Comparison of ENCODE assay signal across 2 cellular contexts in genomic region chr3:72572489-72573007, GRCh38.
TF ChIP-seq lines count a peak whose summit lies in the region.

No MANE protein-coding gene starts in this region.

TF ChIP-seq in GM23338, 12 proteins besides CTCF, POLR2A, EP300 and RAD21:
- TF ChIP-seq ZNF462 (CRISPR knock-in tag; IDR thresholded peaks at IDR 0.05) (no peak), REST (IDR thresholded peaks at IDR 0.05; ENCODE audit: unreplicated experiment) (no peak), NANOG (IDR thresholded peaks at IDR 0.05; ENCODE audit: borderline replicate concordance) (no peak), POLR2AphosphoS5 (IDR thresholded peaks at IDR 0.05; ENCODE audit: low read depth) (no peak), CREB1 (CRISPR knock-in tag; IDR thresholded peaks at IDR 0.05; ENCODE audit: low read depth) (no peak), ZNF114 (CRISPR knock-in tag; IDR thresholded peaks at IDR 0.05) (no peak), EZH2 (IDR thresholded peaks at IDR 0.05; ENCODE audit: low read depth, unreplicated experiment) (no peak)
TF ChIP-seq in GM23338: peak in this region for 0.

TF ChIP-seq in WTC11, 78 proteins besides CTCF, POLR2A, EP300 and RAD21 (continued from another document):
- TF ChIP-seq ZNF532 (CRISPR knock-in tag; IDR thresholded peaks at IDR 0.05; ENCODE audit: borderline replicate concordance) = no peak
- TF ChIP-seq ARID4B (CRISPR knock-in tag; IDR thresholded peaks at IDR 0.05; ENCODE audit: borderline replicate concordance) = no peak
